ENCODE assay signal across 8 cellular contexts in genomic region chr11:61892085-61892370, GRCh38. TPM values are rescaled to one million over a fixed set of nuclear protein-coding genes. Genes with fewer than 3 reads are reported as not detected.
DNase-seq lines count a peak whose midpoint lies in the region; ATAC-seq and TF ChIP-seq lines count a peak whose summit lies in the region.

No MANE protein-coding gene starts in this region.

- H3K27ac Mint-ChIP-seq in Calu3 (ENCODE audit: unreplicated experiment): no peak overlapping the region
- H3K27ac Mint-ChIP-seq in GM23338: no peak overlapping the region
- H3K27ac Mint-ChIP-seq in T-helper 17 cell: peak overlapping the region; percentile 47
- H3K27ac Mint-ChIP-seq in stimulated activated naive B cell treated with anti-CD40 and anti-IgM and Interleukin-4, amounts not matched to agents 10 μg/mL and 1 μg/mL and 100 μg/mL, for 72 hours: peak overlapping the region; percentile 71

- intact Hi-C loops in Calu3 (cut with micrococcal nuclease; ENCODE audit: unreplicated experiment): loop anchor here (10.0 kb wide), 1 partner anchor 97 kb away; the partner anchor contains the start of genes FEN1 and TMEM258

- H3K27ac ChIP-seq in GM23338 (ENCODE audit: low read depth) (peak overlapping the region; percentile 88), right atrium auricular region (peak overlapping the region; percentile 94 to 96)

- BruUV-seq in Calu3 (replicated peaks; lab: Mats Ljungman, UMichigan): no TSS peak

- TF ChIP-seq CTCF in Calu3 (IDR thresholded peaks at IDR 0.05; ENCODE audit: unreplicated experiment): no peak
- no peak for TF ChIP-seq CTCF in GM23338 (conservative IDR thresholded peaks at IDR 0.05; ENCODE audit: low read depth in 2 of 2)
- no peak for TF ChIP-seq CTCF in right atrium auricular region (IDR thresholded peaks at IDR 0.05)

- H3K36me3 Mint-ChIP-seq in Calu3 (ENCODE audit: insufficient read depth, unreplicated experiment) (peaks cover 13% of the 10 kb centered on the region), GM23338 (ENCODE audit: low read depth) (peaks cover 4% of the 10 kb centered on the region), T-helper 17 cell (ENCODE audit: low read depth) (no peaks in the 10 kb centered on the region)
- H3K36me3 Mint-ChIP-seq in stimulated activated naive B cell treated with anti-CD40 and anti-IgM and Interleukin-4, amounts not matched to agents 10 μg/mL and 1 μg/mL and 100 μg/mL, for 72 hours: peaks cover 5 to 13% of the 10 kb centered on the region in 2 donors

- H3K36me3 ChIP-seq in GM23338 (ENCODE audit: insufficient read depth) (no peaks in the 10 kb centered on the region), right atrium auricular region (peaks cover 4% of the 10 kb centered on the region)

- peak; percentile 49 for ATAC-seq in GM23338
- peak; percentile 80 for ATAC-seq in T-helper 17 cell
- peak; percentile 71 to 74 for ATAC-seq in stimulated activated naive B cell treated with anti-CD40 and anti-IgM and Interleukin-4, amounts not matched to agents 10 μg/mL and 1 μg/mL and 100 μg/mL, for 72 hours (replicated peaks)

- H3K9me3 ChIP-seq in T-helper 17 cell (ENCODE audit: control insufficient read depth, low read length, poor library complexity, severe bottlenecking): no peaks in the 10 kb centered on the region
- no peaks in the 10 kb centered on the region for H3K9me3 ChIP-seq in right atrium auricular region

- H2AFZ ChIP-seq in GM23338: peak overlapping the region; percentile 95

- H3F3A ChIP-seq in GM23338 (replicated peaks; ENCODE audit: low read depth): 0 out of 2 replicates have a peak, but pooled peaks cover 5% of the 10 kb centered on the region

- DNase-seq in Calu3: no peak
- peak; percentile 60 for DNase-seq in GM23338 (ENCODE audit: low spot score)
- no peak for DNase-seq in T-helper 17 cell
- no peak for DNase-seq in right atrium auricular region (ENCODE audit: low spot score)
- DNase-seq in stimulated activated naive B cell treated with anti-CD40 and anti-IgM and Interleukin-4, amounts not matched to agents 10 μg/mL and 1 μg/mL and 100 μg/mL, for 72 hours: no peak
- DNase-seq in SIG-M5 (lab: John Stamatoyannopoulos, UW): no peak
- no peak for DNase-seq in ecto neural progenitor cell (ENCODE audit: low spot score)
- no peak for DNase-seq in C1 segment of cervical spinal cord (lab: John Stamatoyannopoulos, UW)

- peaks cover 7% of the 10 kb centered on the region for H3K4me1 ChIP-seq in GM23338 (ENCODE audit: insufficient read depth)
- peaks cover 0 to 44% of the 10 kb centered on the region in 2 donors for H3K4me1 ChIP-seq in right atrium auricular region

- H3K9me2 ChIP-seq in GM23338 (ENCODE audit: insufficient read depth): no peaks in the 10 kb centered on the region

- no peaks in the 10 kb centered on the region for H3K4me1 Mint-ChIP-seq in Calu3 (ENCODE audit: low read depth, unreplicated experiment)
- H3K4me1 Mint-ChIP-seq in GM23338: peaks cover 12% of the 10 kb centered on the region
- H3K4me1 Mint-ChIP-seq in T-helper 17 cell: peaks cover 4% of the 10 kb centered on the region
- peaks cover 26 to 48% of the 10 kb centered on the region in 2 donors for H3K4me1 Mint-ChIP-seq in stimulated activated naive B cell treated with anti-CD40 and anti-IgM and Interleukin-4, amounts not matched to agents 10 μg/mL and 1 μg/mL and 100 μg/mL, for 72 hours

- H3K9me3 Mint-ChIP-seq in Calu3 (ENCODE audit: low read depth, unreplicated experiment): no peaks in the 10 kb centered on the region
- no peaks in the 10 kb centered on the region; the same call in 2 of the 3 replicates for H3K9me3 Mint-ChIP-seq in GM23338
- H3K9me3 Mint-ChIP-seq in stimulated activated naive B cell treated with anti-CD40 and anti-IgM and Interleukin-4, amounts not matched to agents 10 μg/mL and 1 μg/mL and 100 μg/mL, for 72 hours: peaks cover 0 to 3% of the 10 kb centered on the region in 2 donors

- CTCF ChIA-PET in Calu3 (lab: Charles Lee): no interaction called here

- H3K4me3 ChIP-seq in GM23338 (peak overlapping the region; percentile 82), right atrium auricular region (peak overlapping the region; percentile 81 to 91)

- peak overlapping the region; percentile 74 for H3K4me3 Mint-ChIP-seq in Calu3 (ENCODE audit: low read depth, unreplicated experiment)
- peak overlapping the region; percentile 67 for H3K4me3 Mint-ChIP-seq in GM23338
- peak overlapping the region; percentile 72 for H3K4me3 Mint-ChIP-seq in T-helper 17 cell
- H3K4me3 Mint-ChIP-seq in stimulated activated naive B cell treated with anti-CD40 and anti-IgM and Interleukin-4, amounts not matched to agents 10 μg/mL and 1 μg/mL and 100 μg/mL, for 72 hours: peak overlapping the region; percentile 67 to 79

- H4K20me1 ChIP-seq in GM23338 (replicated peaks; ENCODE audit: insufficient read depth): no peaks in the 10 kb centered on the region; the same call in 1 of the 2 replicates

- peaks cover 13% of the 10 kb centered on the region for H3K79me2 ChIP-seq in GM23338 (replicated peaks; ENCODE audit: insufficient read depth)

- H3K27me3 ChIP-seq in GM23338 (ENCODE audit: insufficient read depth): no peaks in the 10 kb centered on the region
- no peaks in the 10 kb centered on the region for H3K27me3 ChIP-seq in right atrium auricular region

- H3K4me2 ChIP-seq in GM23338: peak overlapping the region; percentile 83

- peaks cover 29% of the 10 kb centered on the region for H3K27me3 Mint-ChIP-seq in Calu3 (ENCODE audit: unreplicated experiment)
- H3K27me3 Mint-ChIP-seq in GM23338 (ENCODE audit: insufficient read depth, low read depth, poor library complexity): peaks cover 5% of the 10 kb centered on the region
- H3K27me3 Mint-ChIP-seq in T-helper 17 cell: no peaks in the 10 kb centered on the region
- H3K27me3 Mint-ChIP-seq in stimulated activated naive B cell treated with anti-CD40 and anti-IgM and Interleukin-4, amounts not matched to agents 10 μg/mL and 1 μg/mL and 100 μg/mL, for 72 hours: no peaks in the 10 kb centered on the region

TF ChIP-seq in GM23338, 12 proteins besides CTCF, POLR2A, EP300 and RAD21:
- TF ChIP-seq REST (IDR thresholded peaks at IDR 0.05; ENCODE audit: unreplicated experiment): no peak
- TF ChIP-seq ZNF114 (CRISPR knock-in tag; IDR thresholded peaks at IDR 0.05): no peak
- no peak for TF ChIP-seq POLR2AphosphoS5 (IDR thresholded peaks at IDR 0.05; ENCODE audit: low read depth)
- no peak for TF ChIP-seq EZH2 (IDR thresholded peaks at IDR 0.05; ENCODE audit: low read depth, unreplicated experiment)
- no peak for TF ChIP-seq ZNF331 (CRISPR knock-in tag; IDR thresholded peaks at IDR 0.05; ENCODE audit: low read depth)
- TF ChIP-seq STAT1 (IDR thresholded peaks at IDR 0.05; ENCODE audit: unreplicated experiment): no peak
- no peak for TF ChIP-seq CREB1 (CRISPR knock-in tag; IDR thresholded peaks at IDR 0.05; ENCODE audit: low read depth)
TF ChIP-seq in GM23338: peak in this region for 0.

RNA-seq across cellular contexts. Expression of gene FADS3, which starts 0.7 kb away (rescaled TPM):
- total RNA-seq in Calu3 (2022): 19.7 and 20.5 TPM in 2 replicates
- total RNA-seq in GM23338 (2014; rRNA removed; shearing (Covaris generic)): 73.5 and 91.4 TPM in 2 replicates
- 44.4 and 44.6 TPM in 2 replicates for polyA plus RNA-seq in GM23338 (2016; fragmentation: Nextera tagmentation; extraction: Ambion mirVana)
- total RNA-seq in T-helper 17 cell: 10 to 100 TPM in 1 of 2 donors, 1 to 10 TPM in 1; 8.5 to 14.5 TPM
- 10 to 100 TPM; 48.7 to 93.0 TPM for total RNA-seq in right atrium auricular region

RNA-seq across cellular contexts. Expression of gene RAB3IL1, which starts 25.3 kb away (rescaled TPM):
- total RNA-seq in Calu3 (2022) (0.76 and 2.4 TPM in 2 replicates), T-helper 17 cell (not detected), right atrium auricular region (10 to 100 TPM in 1 of 2 donors, 1 to 10 TPM in 1; 4.3 to 16.8 TPM)
- 2.7 and 4.0 TPM in 2 replicates for total RNA-seq in GM23338 (2014; rRNA removed; shearing (Covaris generic))
- 3.4 and 3.9 TPM in 2 replicates for polyA plus RNA-seq in GM23338 (2016; fragmentation: Nextera tagmentation; extraction: Ambion mirVana)

RNA-seq across cellular contexts. Expression of gene BEST1, which starts 58.1 kb away (rescaled TPM):
- total RNA-seq in Calu3 (2022) (0.78 and 1.1 TPM in 2 replicates), T-helper 17 cell (under 1 TPM; 0.26 to 0.35 TPM), right atrium auricular region (1 to 10 TPM; 1.3 to 4.7 TPM)
- total RNA-seq in GM23338 (2014; rRNA removed; shearing (Covaris generic)): 0.35 and 0.89 TPM in 2 replicates
- 0.44 and 0.75 TPM in 2 replicates for polyA plus RNA-seq in GM23338 (2016; fragmentation: Nextera tagmentation; extraction: Ambion mirVana)

Comparison
In these comparisons a context has a peak if more than half of its experiments do, and no peak if none do; other contexts are left out.
1. H3K27ac Mint-ChIP-seq: peak in T-helper 17 cell (single experiment) and stimulated activated naive B cell treated with anti-CD40 and anti-IgM and Interleukin-4, amounts not matched to agents 10 μg/mL and 1 μg/mL and 100 μg/mL, for 72 hours (single experiment); none in Calu3 (single experiment) and GM23338 (single experiment).
2. Peak in every context shown above with its lines, with median percentiles within 50 percentile points of each other: H3K4me3 Mint-ChIP-seq and ATAC-seq.